ENCODE assay signal across 8 cellular contexts in genomic region chr17:74923538-74924249, GRCh38. TPM values are rescaled to one million over a fixed set of nuclear protein-coding genes. Genes with fewer than 3 reads are reported as not detected.
A peak's percentile ranks its signal among the peaks of the same experiment; 100 is the strongest.
DNase-seq lines count a peak whose midpoint lies in the region; ATAC-seq, FAIRE-seq and TF ChIP-seq lines count a peak whose summit lies in the region.

No MANE protein-coding gene starts in this region.

- ATAC-seq in HG03432 (IDR thresholded peaks at IDR 0.05; ENCODE audit: unreplicated experiment) (no peak), GM18907 (IDR thresholded peaks at IDR 0.05; ENCODE audit: unreplicated experiment) (no peak)

- H3K36me3 ChIP-seq in CD8-positive, alpha-beta memory T cell (ENCODE audit: insufficient read depth, low read length), result no peaks in the 10 kb centered on the region
- no peaks in the 10 kb centered on the region for H3K36me3 ChIP-seq in HUES48 (ENCODE audit: control insufficient read depth, insufficient read depth, low read length)
- no peaks in the 10 kb centered on the region for H3K36me3 ChIP-seq in ascending aorta
- H3K36me3 ChIP-seq in small intestine (ENCODE audit: control insufficient read depth in 2 of 2, insufficient read depth in 2 of 2, low read length in 2 of 2), result no peaks in the 10 kb centered on the region

- 2 to 3% (median 2%) methylated on average over 37 to 59 of the region's 59 CpGs for WGBS in small intestine, 3 donors

- POLR2A ChIA-PET in CD8-positive, alpha-beta memory T cell (lab: Charles Lee), result interaction anchor here (0.6 kb wide), 1 partner anchor 37 kb away, joined by 3 read pairs; no protein-coding TSS in a partner anchor

- no peak overlapping the region for H3K27ac Mint-ChIP-seq in CD8-positive, alpha-beta memory T cell

- DNase-seq in CD8-positive, alpha-beta memory T cell, result peak; percentile 56 to 73 (median 62)
- DNase-seq in T-helper 22 cell (ENCODE audit: low read depth) (peak; percentile 32), ascending aorta (ENCODE audit: low spot score in 2 of 2) (peak in 1 of 2 donors; percentile 69), hypothalamus (lab: John Stamatoyannopoulos, UW) (peak in 32 of 51 donors; percentile 3 to 80 (median 25)), small intestine (peak; percentile 64)

- TF ChIP-seq CTCF in ascending aorta (IDR thresholded peaks at IDR 0.05), result peak; percentile 53 to 77 (median 68)

- H3K9me3 Mint-ChIP-seq in CD8-positive, alpha-beta memory T cell, result no peaks in the 10 kb centered on the region

- intact Hi-C loops in ascending aorta (cut with DNase I), result no loop called here

- peaks cover 33% of the 10 kb centered on the region for H3K27me3 ChIP-seq in CD8-positive, alpha-beta memory T cell (ENCODE audit: insufficient read depth, low read length, poor library complexity, severe bottlenecking)
- H3K27me3 ChIP-seq in HUES48 (ENCODE audit: control insufficient read depth, insufficient read depth, low read length) (peaks cover 74% of the 10 kb centered on the region), ascending aorta (peaks cover 31% of the 10 kb centered on the region), small intestine (ENCODE audit: control insufficient read depth in 2 of 2, insufficient read depth in 2 of 2, low read length in 2 of 2) (peaks cover 0 to 34% of the 10 kb centered on the region in 2 donors)

- H3K36me3 Mint-ChIP-seq in CD8-positive, alpha-beta memory T cell, result no peaks in the 10 kb centered on the region

- peaks cover 38 to 71% of the 10 kb centered on the region in 2 donors for H3K27me3 Mint-ChIP-seq in CD8-positive, alpha-beta memory T cell

- peaks cover 9% of the 10 kb centered on the region for H3K4me1 ChIP-seq in CD8-positive, alpha-beta memory T cell (ENCODE audit: insufficient read depth, low read length)
- H3K4me1 ChIP-seq in HUES48 (ENCODE audit: control insufficient read depth, insufficient read depth, low read length) (peaks cover 6% of the 10 kb centered on the region; the same call in 1 of the 2 replicates), ascending aorta (peaks cover 10 to 11% of the 10 kb centered on the region in 2 donors), small intestine (ENCODE audit: control insufficient read depth in 2 of 2, insufficient read depth in 1 of 2, low read depth in 1 of 2, low read length in 1 of 2) (peaks cover 2 to 4% of the 10 kb centered on the region in 2 donors)

- no peak overlapping the region for H3K4me3 ChIP-seq in CD8-positive, alpha-beta memory T cell (ENCODE audit: low read length)
- H3K4me3 ChIP-seq in HUES48 (ENCODE audit: low read depth, low read length) (peak overlapping the region; percentile 59), ascending aorta (peak overlapping the region; percentile 41 to 55), small intestine (ENCODE audit: low read depth in 1 of 2, low read length in 2 of 2) (peak overlapping the region in 1 of 2 donors; percentile 46)

- CTCF ChIA-PET in CD8-positive, alpha-beta memory T cell (lab: Charles Lee), result interaction anchor here (1.2 to 3.1 kb wide), 3 partner anchors 34 to 90 kb away, joined by 4 to 21 read pairs (median 14); no protein-coding TSS in a partner anchor

- H3K9me3 ChIP-seq in CD8-positive, alpha-beta memory T cell (ENCODE audit: low read length), result no peaks in the 10 kb centered on the region
- H3K9me3 ChIP-seq in HUES48 (ENCODE audit: control insufficient read depth, insufficient read depth, low read length), result no peaks in the 10 kb centered on the region
- no peaks in the 10 kb centered on the region for H3K9me3 ChIP-seq in ascending aorta
- H3K9me3 ChIP-seq in small intestine (ENCODE audit: control insufficient read depth, low read depth), result no peaks in the 10 kb centered on the region

- H3K4me3 Mint-ChIP-seq in CD8-positive, alpha-beta memory T cell, result peak overlapping the region in 6 of 7 donors; percentile 19 to 78 (median 56)

- no peak for FAIRE-seq in small intestine (lab: Jason Lieb, UNC)

- peaks cover 0 to 27% (median 5%) of the 10 kb centered on the region in 3 donors for H3K4me1 Mint-ChIP-seq in CD8-positive, alpha-beta memory T cell

- no peak overlapping the region for H3K9ac ChIP-seq in HUES48 (ENCODE audit: low read depth, low read length)

- H3K27ac ChIP-seq in CD8-positive, alpha-beta memory T cell (ENCODE audit: low read depth, low read length), result no peak overlapping the region
- no peak overlapping the region for H3K27ac ChIP-seq in HUES48 (ENCODE audit: low read depth, low read length)
- H3K27ac ChIP-seq in ascending aorta, result no peak overlapping the region
- H3K27ac ChIP-seq in small intestine (ENCODE audit: low read depth in 1 of 2, low read length in 1 of 2), result no peak overlapping the region

RNA-seq across cellular contexts. Expression of gene OTOP2, which starts 0.4 kb away (rescaled TPM):
- not detected for total RNA-seq in CD8-positive, alpha-beta memory T cell
- not detected for polyA plus RNA-seq in CD8-positive, alpha-beta memory T cell
- total RNA-seq in ascending aorta, result not detected
- polyA plus RNA-seq in small intestine, result under 1 TPM; 0.22 to 0.54 (median 0.39) TPM

RNA-seq across cellular contexts. Expression of gene USH1G, which starts 0.6 kb away (rescaled TPM):
- not detected for total RNA-seq in CD8-positive, alpha-beta memory T cell
- not detected for polyA plus RNA-seq in CD8-positive, alpha-beta memory T cell
- not detected for total RNA-seq in ascending aorta
- under 1 TPM; 0.07 to 0.81 (median 0.45) TPM for polyA plus RNA-seq in small intestine

RNA-seq across cellular contexts. Expression of gene OTOP3, which starts 12.0 kb away (rescaled TPM):
- not detected for total RNA-seq in CD8-positive, alpha-beta memory T cell
- not detected for polyA plus RNA-seq in CD8-positive, alpha-beta memory T cell
- not detected for total RNA-seq in ascending aorta
- 10 to 100 TPM in 2 of 3 donors, 1 to 10 TPM in 1; 6.4 to 35.7 (median 31.8) TPM for polyA plus RNA-seq in small intestine

RNA-seq across cellular contexts. Expression of gene FADS6, which starts 30.3 kb away (rescaled TPM):
- total RNA-seq in CD8-positive, alpha-beta memory T cell, result not detected
- polyA plus RNA-seq in CD8-positive, alpha-beta memory T cell, result not detected
- not detected for total RNA-seq in ascending aorta
- 10 to 100 TPM in 2 of 3 donors, 1 to 10 TPM in 1; 2.5 to 27.3 (median 27.3) TPM for polyA plus RNA-seq in small intestine

RNA-seq across cellular contexts. Expression of gene HID1, which starts 48.9 kb away (rescaled TPM):
- 1 to 10 TPM in 1 of 2 experiments, under 1 TPM in 1; 0.91 to 2.3 TPM for total RNA-seq in CD8-positive, alpha-beta memory T cell
- 5.2 TPM for polyA plus RNA-seq in CD8-positive, alpha-beta memory T cell
- 103 TPM for total RNA-seq in ascending aorta
- polyA plus RNA-seq in small intestine, result 10 to 100 TPM; 37.1 to 60.4 (median 44.0) TPM
